Comparison of ENCODE assay signal across 19 cellular contexts in genomic region chr20:31564284-31564683, GRCh38. TPM values are rescaled to one million over a fixed set of nuclear protein-coding genes. Genes with fewer than 3 reads are reported as not detected.
A peak's percentile ranks its signal among the peaks of the same experiment; 100 is the strongest.
DNase-seq lines count a peak whose midpoint lies in the region; ATAC-seq, FAIRE-seq and TF ChIP-seq lines count a peak whose summit lies in the region.
"Had no signal": no experiment of that assay in that cellular context is flagged by ENCODE, and none has a peak within 500 bp of the region (broad histone marks: within the 10 kb centered on the region; RNA-seq: fewer than 3 reads in every experiment).

No MANE protein-coding gene starts in this region.

- H3K4me2 ChIP-seq in MM.1S (ENCODE audit: low read depth, low read length) (no peak overlapping the region), K562 (ENCODE audit: insufficient read depth, low read length) (no peak overlapping the region)

- no TSS peak for BruUV-seq in K562 (replicated peaks; lab: Mats Ljungman, UMichigan)

- no peak for TF ChIP-seq EP300 in K562 (IDR thresholded peaks at IDR 0.05; ENCODE audit: low read length)

- POLR2A ChIA-PET in K562 (lab: Yijun Ruan, JAX), result interaction anchor here (2.0 to 2.1 kb wide), 2 partner anchors 41 to 43 kb away, joined by 10 to 19 read pairs; partner anchors contain the start of gene ID1

- H3K9me2 ChIP-seq in MM.1S (replicated peaks; ENCODE audit: insufficient read depth, low read length), result no peaks in the 10 kb centered on the region

- no peaks in the 10 kb centered on the region for H3K27me3 Mint-ChIP-seq in type B pancreatic cell

- FAIRE-seq in K562 (lab: Jason Lieb, UNC), result no peak
- FAIRE-seq: A204.1, GM18507, RCC 7860 had no signal

- H3F3A ChIP-seq in MM.1S (ENCODE audit: insufficient read depth, low read length), result peaks cover 72% of the 10 kb centered on the region

- TF ChIP-seq POLR2A in K562 (conservative IDR thresholded peaks at IDR 0.05), result no peak

- intact Hi-C loops in K562 (cut with micrococcal nuclease), result loop anchor here (5.0 kb wide), 2 partner anchors 102 to 273 kb away; no protein-coding TSS in a partner anchor

- no peak for ATAC-seq in activated naive CD4-positive, alpha-beta T cell treated with anti-CD3 and anti-CD28 coated beads, Interleukin-2, amount 50 U/mL, for 72 hours
- ATAC-seq in K562 (no peak), GM18511 (IDR thresholded peaks at IDR 0.05; ENCODE audit: unreplicated experiment) (no peak)

- H3K4me1 Mint-ChIP-seq in type B pancreatic cell (ENCODE audit: unreplicated experiment), result peaks cover 63% of the 10 kb centered on the region

- no peak overlapping the region for H3K4me3 Mint-ChIP-seq in type B pancreatic cell
- H3K4me3 Mint-ChIP-seq: CD14-positive monocyte had no signal

- WGBS in K562 (ENCODE audit: insufficient coverage, low coverage, missing lambda C conversion rate), result 93% methylated on average over 6 of the region's 6 CpGs

- H3K4me1 ChIP-seq in MM.1S (ENCODE audit: low read length), result peaks cover 77% of the 10 kb centered on the region
- peaks cover 25 to 31% of the 10 kb centered on the region in 2 experiments; a peak in 4 of 5 replicates for H3K4me1 ChIP-seq in K562 (replicated peaks in 1 of 2; ENCODE audit: control insufficient read depth in 2 of 2, insufficient read depth in 2 of 2, low read length in 2 of 2)

- CTCF ChIA-PET in K562 (lab: Yijun Ruan, JAX; ENCODE audit: low intra/inter-chr PET ratio), result interaction anchor here (0.7 to 12.8 kb wide), 2 partner anchors 48 to 329 kb away, joined by 3 to 304 read pairs; no protein-coding TSS in a partner anchor

- peaks cover 3% of the 10 kb centered on the region for H3K9me1 ChIP-seq in K562 (ENCODE audit: control insufficient read depth, insufficient read depth, low read length)

- H3K27ac ChIP-seq in MM.1S (ENCODE audit: low read length) (peak overlapping the region; percentile 1; the same call in 1 of the 2 replicates), K562 (ENCODE audit: extremely low read depth, low read depth, low read length) (no peak overlapping the region)

- H3K79me2 ChIP-seq in MM.1S (ENCODE audit: low read length) (peaks cover 10% of the 10 kb centered on the region; the same call in 1 of the 2 replicates), K562 (ENCODE audit: control insufficient read depth, insufficient read depth, low read length) (no peaks in the 10 kb centered on the region; the same call in 2 of the 3 replicates)

- DNase-seq in activated naive CD4-positive, alpha-beta T cell treated with anti-CD3 and anti-CD28 coated beads, Interleukin-2, amount 50 U/mL, for 72 hours (ENCODE audit: low spot score in 2 of 2), result no peak
- DNase-seq in activated naive CD4-positive, alpha-beta T cell treated with anti-CD3 and anti-CD28 coated beads, Interleukin-2, amount 50 U/mL, for 16 hours, result no peak
- no peak for DNase-seq in MM.1S
- DNase-seq in K562 (ENCODE audit: extremely low read depth in 1 of 4, low spot score in 3 of 4), result no peak
- DNase-seq in type B pancreatic cell (ENCODE audit: extremely low spot score, unreplicated experiment), result no peak
- DNase-seq in stimulated activated naive CD4-positive, alpha-beta T cell treated with Interleukin-2 at 50 U/mL for 16 hours (lab: John Stamatoyannopoulos, UW), result no peak
- DNase-seq in activated CD4-positive, CD25-positive, alpha-beta regulatory T cell treated with anti-CD3 and anti-CD28 coated beads, Interleukin-2, amount 50 U/mL, for 72 hours, result no peak
- DNase-seq: COR-L47, HCEC 1CT, KBM-7, NCI-H1092 treated with DMSO at 0.1 percent for 48 hours, NCI-H446, NCI-H748 treated with DMSO at 0.1 percent for 48 hours, SIG-M5 had no signal

- no peaks in the 10 kb centered on the region for H3K27me3 ChIP-seq in MM.1S (replicated peaks; ENCODE audit: insufficient read depth, low read length)
- H3K27me3 ChIP-seq in K562 (ENCODE audit: control insufficient read depth in 2 of 2, insufficient read depth in 2 of 2, low read length in 2 of 2), result no peaks in the 10 kb centered on the region

- peaks cover 19 to 21% of the 10 kb centered on the region in 2 donors for H3K36me3 Mint-ChIP-seq in activated naive CD4-positive, alpha-beta T cell treated with anti-CD3 and anti-CD28 coated beads, Interleukin-2, amount 50 U/mL, for 72 hours
- peaks cover 34% of the 10 kb centered on the region for H3K36me3 Mint-ChIP-seq in type B pancreatic cell

- H3K9me3 ChIP-seq in MM.1S (replicated peaks; ENCODE audit: insufficient read depth, low read length), result no peaks in the 10 kb centered on the region
- no peaks in the 10 kb centered on the region for H3K9me3 ChIP-seq in K562 (replicated peaks; ENCODE audit: control insufficient read depth, insufficient read depth, low read depth, low read length)

- TF ChIP-seq RAD21 in K562 (CRISPR knock-in tag; conservative IDR thresholded peaks at IDR 0.05 in 1 of 2, IDR thresholded peaks at IDR 0.05 in 1 of 2), result no peak

- no peak overlapping the region for H3K9ac ChIP-seq in MM.1S (ENCODE audit: low read length)
- H3K9ac ChIP-seq in K562 (ENCODE audit: insufficient read depth in 1 of 2, low read depth in 2 of 2, low read length in 2 of 2), result no peak overlapping the region; a peak in 1 of 4 replicates

- in situ Hi-C loops in K562 (cut with MboI), result loop anchor here (5.0 kb wide), 1 partner anchor 48 kb away; no protein-coding TSS in a partner anchor

- no peak for TF ChIP-seq CTCF in MM.1S (IDR thresholded peaks at IDR 0.05; ENCODE audit: low read length)
- no peak for TF ChIP-seq CTCF in K562 (IDR thresholded peaks at IDR 0.05 in 2 of 3, conservative IDR thresholded peaks at IDR 0.05 in 1 of 3; ENCODE audit: insufficient read depth in 2 of 3, low read depth in 1 of 3, low read length in 3 of 3)
- TF ChIP-seq CTCF in type B pancreatic cell (conservative IDR thresholded peaks at IDR 0.05), result no peak

- H2AFZ ChIP-seq in MM.1S (ENCODE audit: low read length) (no peak overlapping the region), K562 (ENCODE audit: low read depth, low read length) (no peak overlapping the region)

- H3K36me3 ChIP-seq in MM.1S (replicated peaks; ENCODE audit: insufficient read depth, low read length), result 0 out of 2 replicates have a peak, but pooled peaks cover 7% of the 10 kb centered on the region
- H3K36me3 ChIP-seq in K562 (ENCODE audit: control insufficient read depth, insufficient read depth, low read length), result peaks cover 92% of the 10 kb centered on the region

- H4K20me1 ChIP-seq in MM.1S (ENCODE audit: insufficient read depth, low read length) (no peaks in the 10 kb centered on the region), K562 (replicated peaks; ENCODE audit: control insufficient read depth, insufficient read depth, low read length) (0 out of 2 replicates have a peak, but pooled peaks cover 5% of the 10 kb centered on the region)

- H3K4me3 ChIP-seq in MM.1S (ENCODE audit: low read length) (no peak overlapping the region), K562 (no peak overlapping the region)

- no peaks in the 10 kb centered on the region for H3K9me3 Mint-ChIP-seq in activated naive CD4-positive, alpha-beta T cell treated with anti-CD3 and anti-CD28 coated beads, Interleukin-2, amount 50 U/mL, for 72 hours
- H3K9me3 Mint-ChIP-seq in type B pancreatic cell, result no peaks in the 10 kb centered on the region

- peak overlapping the region; percentile 44 to 65 for H3K27ac Mint-ChIP-seq in activated naive CD4-positive, alpha-beta T cell treated with anti-CD3 and anti-CD28 coated beads, Interleukin-2, amount 50 U/mL, for 72 hours
- H3K27ac Mint-ChIP-seq in type B pancreatic cell, result peak overlapping the region; percentile 70

RNA-seq across cellular contexts. Expression of gene ID1, which starts 40.8 kb away (rescaled TPM):
- 10 to 100 TPM in 1 of 2 donors, 1 to 10 TPM in 1; 1.4 to 19.4 TPM for total RNA-seq in activated naive CD4-positive, alpha-beta T cell treated with anti-CD3 and anti-CD28 coated beads, Interleukin-2, amount 50 U/mL, for 72 hours
- total RNA-seq in K562 (2011; cell fraction: chromatin; rRNA removed; ENCODE audit: low replicate concordance), result 71.5 and 250 TPM in 2 replicates
- 362 and 403 TPM in 2 replicates for total RNA-seq in K562 (2011; cell fraction: nucleolus; rRNA removed)
- total RNA-seq in K562 (2011; cell fraction: nucleoplasm; rRNA removed), result 143 and 176 TPM in 2 replicates
- 358 and 410 TPM in 2 replicates for total RNA-seq in K562 (2014; rRNA removed)
- total RNA-seq in K562 (2014; rRNA removed; fragmentation: Illumina TruSeq; extraction: Trizol), result 40.1 and 40.5 TPM in 2 replicates
- 65.0 and 66.8 TPM in 2 replicates for total RNA-seq in K562 (2015; rRNA removed; fragmentation: Illumina TruSeq; extraction: Trizol)
- total RNA-seq in K562 (2021), result 160 and 167 TPM in 2 replicates
- 75.8 and 119 TPM in 2 replicates for polyA plus RNA-seq in K562 (2011; rRNA removed)
- polyA plus RNA-seq in K562 (2011; cell fraction: cytosol; rRNA removed), result 230 and 856 TPM in 2 replicates
- 232 and 726 TPM in 2 replicates for polyA plus RNA-seq in K562 (2011; cell fraction: nucleus; rRNA removed)
- polyA plus RNA-seq in K562 (2012), result 82.5 and 140 TPM in 2 replicates
- polyA plus RNA-seq in K562 (2014; fragmentation: Illumina TruSeq; extraction: Trizol), result 20.8 and 50.8 TPM in 2 replicates
- 1 to 10 TPM; 1.4 to 4.4 TPM for polyA plus RNA-seq in K562 (2014; fragmentation: Nextera tagmentation; extraction: Ambion mirVana)
- 298 and 319 TPM in 2 replicates for polyA plus RNA-seq in K562 (2014; rRNA removed)
- 14.9 and 32.5 TPM in 2 replicates for polyA minus RNA-seq in K562 (2011; rRNA and poly(A)+ RNA removed)
- polyA minus RNA-seq in K562 (2011; cell fraction: cytosol; rRNA and poly(A)+ RNA removed), result 90.2 and 138 TPM in 2 replicates
- 183 and 246 TPM in 2 replicates for polyA minus RNA-seq in K562 (2011; cell fraction: nucleus; rRNA and poly(A)+ RNA removed)
- 472 and 516 TPM in 2 replicates for total RNA-seq in type B pancreatic cell (ENCODE audit: low replicate concordance)

RNA-seq across cellular contexts. Expression of gene HM13, which starts 50.0 kb away (rescaled TPM):
- 100 to 1,000 TPM; 108 to 124 TPM for total RNA-seq in activated naive CD4-positive, alpha-beta T cell treated with anti-CD3 and anti-CD28 coated beads, Interleukin-2, amount 50 U/mL, for 72 hours
- total RNA-seq in K562 (2011; cell fraction: chromatin; rRNA removed; ENCODE audit: low replicate concordance), result 232 and 437 TPM in 2 replicates
- total RNA-seq in K562 (2011; cell fraction: nucleolus; rRNA removed), result 349 and 425 TPM in 2 replicates
- 318 and 321 TPM in 2 replicates for total RNA-seq in K562 (2011; cell fraction: nucleoplasm; rRNA removed)
- total RNA-seq in K562 (2014; rRNA removed) (42.0 and 64.1 TPM in 2 replicates), K562 (2014; rRNA removed; fragmentation: Illumina TruSeq; extraction: Trizol) (61.7 and 62.1 TPM in 2 replicates), K562 (2015; rRNA removed; fragmentation: Illumina TruSeq; extraction: Trizol) (74.5 and 74.8 TPM in 2 replicates), K562 (2021) (136 and 146 TPM in 2 replicates), type B pancreatic cell (ENCODE audit: low replicate concordance) (246 and 281 TPM in 2 replicates)
- polyA plus RNA-seq in K562 (2011; rRNA removed) (112 and 125 TPM in 2 replicates), K562 (2014; fragmentation: Illumina TruSeq; extraction: Trizol) (98.4 and 102 TPM in 2 replicates), K562 (2014; fragmentation: Nextera tagmentation; extraction: Ambion mirVana) (10 to 100 TPM in 1 of 2 experiments, 1 to 10 TPM in 1; 7.7 to 17.9 TPM), K562 (2014; rRNA removed) (99.6 and 111 TPM in 2 replicates)
- 90.7 and 156 TPM in 2 replicates for polyA plus RNA-seq in K562 (2011; cell fraction: cytosol; rRNA removed)
- polyA plus RNA-seq in K562 (2011; cell fraction: nucleus; rRNA removed), result 116 and 132 TPM in 2 replicates
- polyA plus RNA-seq in K562 (2012), result 109 and 181 TPM in 2 replicates
- polyA minus RNA-seq in K562 (2011; rRNA and poly(A)+ RNA removed), result 83.1 and 88.4 TPM in 2 replicates
- polyA minus RNA-seq in K562 (2011; cell fraction: cytosol; rRNA and poly(A)+ RNA removed), result 81.1 and 84.3 TPM in 2 replicates
- polyA minus RNA-seq in K562 (2011; cell fraction: nucleus; rRNA and poly(A)+ RNA removed), result 65.8 and 88.5 TPM in 2 replicates
